In the genomic region with DNA sequence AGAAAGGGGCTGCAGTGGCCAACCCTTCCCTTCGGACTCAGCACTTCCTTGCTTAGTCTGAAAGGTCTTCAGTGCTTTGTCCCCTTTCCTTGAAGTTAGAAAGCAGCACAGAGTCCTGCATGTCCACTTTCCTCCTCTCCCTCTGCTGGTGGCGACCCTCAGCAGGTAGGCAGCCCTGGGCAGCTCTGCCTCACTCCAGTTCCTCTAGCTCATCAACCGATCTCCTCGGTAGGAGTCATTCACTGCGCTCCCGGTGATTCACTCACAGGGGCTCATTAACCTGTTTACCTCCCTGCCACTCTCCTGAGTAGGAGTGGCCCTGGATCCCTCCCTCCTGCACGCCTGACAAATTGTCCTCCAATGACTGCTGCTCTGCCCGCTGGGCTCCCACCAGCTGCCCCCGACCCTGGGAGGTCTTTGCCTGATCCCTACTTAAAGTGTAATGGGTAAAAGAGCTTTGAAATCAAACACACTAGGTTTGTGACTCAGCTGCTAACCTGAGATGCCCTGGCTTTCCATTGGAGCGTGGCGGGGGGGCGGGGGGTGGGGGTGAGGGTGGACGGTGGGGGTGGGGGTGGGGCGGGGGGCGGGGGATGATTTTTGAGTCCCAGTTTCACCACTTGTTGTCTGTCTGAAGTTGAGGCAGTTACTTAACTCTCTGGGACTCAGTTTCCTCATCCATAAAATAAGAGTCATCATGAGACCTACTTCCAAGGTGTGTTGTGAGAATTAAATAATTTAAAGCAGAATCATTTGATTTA, we compare ENCODE assay signal across 8 cellular contexts. TPM values are rescaled to one million over a fixed set of nuclear protein-coding genes. Genes with fewer than 3 reads are reported as not detected.
DNase-seq lines count a peak whose midpoint lies in the region; ATAC-seq and TF ChIP-seq lines count a peak whose summit lies in the region.

No MANE protein-coding gene starts in this region.

- H3K27ac ChIP-seq in brain microvascular endothelial cell, result no peak overlapping the region
- no peak overlapping the region for H3K27ac ChIP-seq in ascending aorta

- in situ Hi-C loops in brain microvascular endothelial cell (cut with HindIII; ENCODE audit: low pct_ligation_motif_present, low sequenced_read_pairs), result no loop called here

- H3K4me1 ChIP-seq in ascending aorta, result peaks cover 0 to 11% of the 10 kb centered on the region in 2 donors

- no peak for ATAC-seq in GM18861 (IDR thresholded peaks at IDR 0.05; ENCODE audit: unreplicated experiment)
- ATAC-seq in HG02973 (IDR thresholded peaks at IDR 0.05; ENCODE audit: unreplicated experiment), result no peak
- ATAC-seq in Right ventricle myocardium inferior, result no peak

- peak; percentile 98 for DNase-seq in ELF-1 (ENCODE audit: low read depth, low spot score)
- DNase-seq in NCI-H2107 treated with DMSO at 0.1 percent for 48 hours (lab: John Stamatoyannopoulos, UW; ENCODE audit: unreplicated experiment), result peak; percentile 98
- DNase-seq in brain microvascular endothelial cell, result peak; percentile 42
- DNase-seq in lung microvascular endothelial cell (ENCODE audit: low read depth in 2 of 2), result peak; percentile 16 to 62
- DNase-seq in ascending aorta (ENCODE audit: low spot score in 2 of 2), result no peak
- no peak for DNase-seq in Right ventricle myocardium inferior (ENCODE audit: missing footprints)

- H3K9me3 ChIP-seq in ascending aorta, result no peaks in the 10 kb centered on the region

- no peaks in the 10 kb centered on the region for H3K36me3 ChIP-seq in brain microvascular endothelial cell (replicated peaks)
- no peaks in the 10 kb centered on the region for H3K36me3 ChIP-seq in ascending aorta

- TF ChIP-seq CTCF in brain microvascular endothelial cell (IDR thresholded peaks at IDR 0.05; ENCODE audit: low read depth, low read length, missing control alignments) (peak; percentile 62), ascending aorta (IDR thresholded peaks at IDR 0.05) (no peak)

- intact Hi-C loops in ascending aorta (cut with DNase I) (no loop called here), Right ventricle myocardium inferior (cut with DNase I) (no loop called here)

- no peak overlapping the region for H3K4me3 ChIP-seq in brain microvascular endothelial cell (ENCODE audit: low read depth, low read length)
- no peak overlapping the region for H3K4me3 ChIP-seq in ascending aorta

- H3K27me3 ChIP-seq in brain microvascular endothelial cell (replicated peaks) (no peaks in the 10 kb centered on the region), ascending aorta (no peaks in the 10 kb centered on the region)

RNA-seq across cellular contexts. Expression of gene SCNN1A, which starts 4.2 kb away (rescaled TPM):
- total RNA-seq in lung microvascular endothelial cell (0.20 and 0.22 TPM in 2 replicates), ascending aorta (14.3 TPM), Right ventricle myocardium inferior (0.46 TPM)

RNA-seq across cellular contexts. Expression of gene LTBR, which starts 12.8 kb away (rescaled TPM):
- total RNA-seq in lung microvascular endothelial cell (29.9 and 49.2 TPM in 2 replicates), ascending aorta (284 TPM), Right ventricle myocardium inferior (34.3 TPM)

RNA-seq across cellular contexts. Expression of gene TNFRSF1A, which starts 29.3 kb away (rescaled TPM):
- total RNA-seq in lung microvascular endothelial cell, result 37.5 and 55.6 TPM in 2 replicates
- total RNA-seq in ascending aorta, result 528 TPM
- total RNA-seq in Right ventricle myocardium inferior, result 59.8 TPM

Comparison
In these comparisons a context has a peak if more than half of its experiments do, and no peak if none do; other contexts are left out.
1. DNase-seq: peak in ELF-1 (single experiment), NCI-H2107 treated with DMSO at 0.1 percent for 48 hours (single experiment), brain microvascular endothelial cell (single experiment) and lung microvascular endothelial cell (2 of 2); none in ascending aorta (0 of 2) and Right ventricle myocardium inferior (single experiment).
2. RNA of gene SCNN1A, which starts 4.2 kb away (total RNA-seq): 14.3 TPM in ascending aorta (single experiment); 0.46 TPM in Right ventricle myocardium inferior (single experiment) and 0.20 to 0.22 TPM in lung microvascular endothelial cell; every median in the first group is over 10 times any median in the second.